30 cellular contexts compared by ENCODE assay signal in genomic region chr3:115864912-115865311, GRCh38.
"Had no signal": no experiment of that assay in that cellular context is flagged by ENCODE, and none has a peak within 500 bp of the region (broad histone marks: within the 10 kb centered on the region; RNA-seq: fewer than 3 reads in every experiment).

No MANE protein-coding gene starts in this region.

- DNase-seq: activated B cell treated with CpG ODN at 0.5 μM for 24 hours; activated CD4-positive, alpha-beta memory T cell treated with anti-CD3 and anti-CD28 coated beads for 36 hours; activated CD4-positive, alpha-beta T cell treated with anti-CD3 and anti-CD28 coated beads for 4 hours; activated CD4-positive, alpha-beta T cell treated with anti-CD3 and anti-CD28 coated beads, Interleukin-2, amount 50 U/mL, for 1 hour; activated CD4-positive, CD25-positive, alpha-beta regulatory T cell treated with anti-CD3 and anti-CD28 coated beads, Interleukin-2, amount 50 U/mL, for 72 hours; activated CD8-positive, alpha-beta memory T cell treated with anti-CD3 and anti-CD28 coated beads, Interleukin-2, amount 50 U/mL, for 4 hours; activated gamma-delta T cell treated with Interleukin-2 at 50 U/mL for 16 hours; activated naive CD4-positive, alpha-beta T cell treated with anti-CD3 and anti-CD28 coated beads for 36 hours; activated T-cell treated with anti-CD3 and anti-CD28 coated beads for 4 hours; activated T-cell treated with anti-CD3 and anti-CD28 coated beads, Interleukin-2, amount 50 U/mL, for 4 hours; anterior cingulate cortex; caudate nucleus; cerebellar nuclear complex; MM.1S; MV-4-11; NCI-H1092; NCI-H1436 treated with DMSO at 0.1 percent for 48 hours; NCI-H1694 treated with DMSO at 0.1 percent for 48 hours; NCI-H2029 treated with DMSO at 0.1 percent for 48 hours; NCI-H2107; NCI-H2171; NCI-H510A; OCI-M1; Right ventricle myocardium superior; T-helper 1 cell; T-helper 2 cell; T-helper 9 cell had no signal

- H3K9ac ChIP-seq: KMS-11 had no signal

- H3K27ac ChIP-seq: KMS-11, VCaP had no signal

- ATAC-seq: activated naive CD4-positive, alpha-beta T cell treated with anti-CD3 and anti-CD28 coated beads, Interleukin-2, amount 50 U/mL, for 72 hours; activated T-cell treated with anti-CD3 and anti-CD28 coated beads, Interleukin-2, amount 50 U/mL, for 4 hours had no signal

- H3K4me2 ChIP-seq: KMS-11 had no signal
